In genomic region chr2:133568172-133568571, GRCh38 we compare ENCODE assay signal across 9 cellular contexts. TPM values are rescaled to one million over a fixed set of nuclear protein-coding genes. Genes with fewer than 3 reads are reported as not detected.
A peak's percentile ranks its signal among the peaks of the same experiment; 100 is the strongest.
DNase-seq lines count a peak whose midpoint lies in the region; ATAC-seq and TF ChIP-seq lines count a peak whose summit lies in the region.
"Had no signal": no experiment of that assay in that cellular context is flagged by ENCODE, and none has a peak within 500 bp of the region (broad histone marks: within the 10 kb centered on the region; RNA-seq: fewer than 3 reads in every experiment).

Gene NCKAP5 (minus strand): TSS chr2:133568463. CDS start chr2:133517526, 50,937 bp downstream.

- no peaks in the 10 kb centered on the region for H3K36me3 Mint-ChIP-seq in osteocyte (ENCODE audit: unreplicated experiment)
- no peaks in the 10 kb centered on the region for H3K36me3 Mint-ChIP-seq in activated CD4-positive, alpha-beta T cell treated with anti-CD3 and anti-CD28 coated beads, Interleukin-2, amount 10 ng/mL, durations not matched to agents 7 days and 5 days (ENCODE audit: low read depth)

- intact Hi-C loops in heart left ventricle (cut with DNase I) = loop anchor here in 9 of 10 donors (5.0 to 10.0 kb wide), 10 partner anchors 107 to 1023 kb away; no protein-coding TSS in a partner anchor

- peak within 1 kb of the TSS in 3 of 11 experiments; percentile 15 to 35 (median 29); a peak in 4 of 22 replicates for H3K9ac ChIP-seq in BLaER1 treated with 17β-estradiol and CSF1 and Interleukin-3, amounts not matched to agents 10 nM and 100 nM

- peak within 1 kb of the TSS; percentile 38 for H3K27ac Mint-ChIP-seq in osteocyte (ENCODE audit: unreplicated experiment)
- H3K27ac Mint-ChIP-seq in activated CD4-positive, alpha-beta T cell treated with anti-CD3 and anti-CD28 coated beads, Interleukin-2, amount 10 ng/mL, durations not matched to agents 7 days and 5 days = no peak within 1 kb of the TSS
- H3K27ac Mint-ChIP-seq: T-helper 1 cell treated with Interleukin-12 subunit alpha and Interleukin-12 subunit beta and Interleukin-4 antibody, amounts not matched to agents 30 μg/mL and 1 μg/mL, for 36 hours had no signal

- no peak for TF ChIP-seq POLR2A in heart left ventricle (IDR thresholded peaks at IDR 0.05)

- ATAC-seq in heart left ventricle = peak; percentile 28 to 38 (median 30)
- ATAC-seq in HG02798 (IDR thresholded peaks at IDR 0.05; ENCODE audit: poor library complexity, unreplicated experiment) = no peak

- no peak for TF ChIP-seq CTCF in VCaP (conservative IDR thresholded peaks at IDR 0.05)
- TF ChIP-seq CTCF in heart left ventricle (IDR thresholded peaks at IDR 0.05) = peak in 4 of 12 donors; percentile 11 to 24 (median 14)
- TF ChIP-seq CTCF in osteocyte (IDR thresholded peaks at IDR 0.05) = peak; percentile 17

- H3K27me3 Mint-ChIP-seq in osteocyte (ENCODE audit: unreplicated experiment) = peaks cover 8% of the 10 kb centered on the region
- peaks cover 24% of the 10 kb centered on the region for H3K27me3 Mint-ChIP-seq in activated CD4-positive, alpha-beta T cell treated with anti-CD3 and anti-CD28 coated beads, Interleukin-2, amount 10 ng/mL, durations not matched to agents 7 days and 5 days

- peak within 1 kb of the TSS; percentile 47 for H3K4me3 Mint-ChIP-seq in osteocyte (ENCODE audit: unreplicated experiment)
- no peak within 1 kb of the TSS for H3K4me3 Mint-ChIP-seq in activated CD4-positive, alpha-beta T cell treated with anti-CD3 and anti-CD28 coated beads, Interleukin-2, amount 10 ng/mL, durations not matched to agents 7 days and 5 days
- H3K4me3 Mint-ChIP-seq: T-helper 1 cell treated with Interleukin-12 subunit alpha and Interleukin-12 subunit beta and Interleukin-4 antibody, amounts not matched to agents 30 μg/mL and 1 μg/mL, for 36 hours had no signal

- H3K4me1 ChIP-seq in BLaER1 treated with 17β-estradiol and CSF1 and Interleukin-3, amounts not matched to agents 10 nM and 100 nM = peaks cover 22 to 85% (median 64%) of the 10 kb centered on the region in 10 experiments
- H3K4me1 ChIP-seq in heart left ventricle = peaks cover 0 to 25% (median 7%) of the 10 kb centered on the region in 12 donors

- H3K4me3 ChIP-seq in BLaER1 treated with 17β-estradiol and CSF1 and Interleukin-3, amounts not matched to agents 10 nM and 100 nM = peak within 1 kb of the TSS in 9 of 10 experiments; percentile 5 to 57 (median 35); a peak in 12 of 20 replicates
- peak within 1 kb of the TSS in 11 of 12 donors; percentile 1 to 58 (median 44) for H3K4me3 ChIP-seq in heart left ventricle

- H3K36me3 ChIP-seq in BLaER1 treated with 17β-estradiol and CSF1 and Interleukin-3, amounts not matched to agents 10 nM and 100 nM = no peaks in the 10 kb centered on the region
- no peaks in the 10 kb centered on the region for H3K36me3 ChIP-seq in heart left ventricle

- CTCF ChIA-PET in activated CD4-positive, alpha-beta T cell treated with anti-CD3 and anti-CD28 coated beads, Interleukin-2, amount 10 ng/mL, durations not matched to agents 7 days and 5 days (lab: Charles Lee) = no interaction called here

- WGBS in heart left ventricle, 4 donors = 1 to 2% (median 2%) methylated on average over 12 of the region's 12 CpGs

- no peaks in the 10 kb centered on the region for H4K20me1 ChIP-seq in BLaER1 treated with 17β-estradiol and CSF1 and Interleukin-3, amounts not matched to agents 10 nM and 100 nM

- H3K27me3 ChIP-seq in BLaER1 treated with 17β-estradiol and CSF1 and Interleukin-3, amounts not matched to agents 10 nM and 100 nM = peaks cover 53 to 69% (median 64%) of the 10 kb centered on the region in 11 experiments
- no peaks in the 10 kb centered on the region for H3K27me3 ChIP-seq in heart left ventricle

- peaks cover 15% of the 10 kb centered on the region for H3K4me1 Mint-ChIP-seq in osteocyte (ENCODE audit: unreplicated experiment)
- no peaks in the 10 kb centered on the region for H3K4me1 Mint-ChIP-seq in activated CD4-positive, alpha-beta T cell treated with anti-CD3 and anti-CD28 coated beads, Interleukin-2, amount 10 ng/mL, durations not matched to agents 7 days and 5 days

- no peak within 1 kb of the TSS for H3K27ac ChIP-seq in BLaER1 treated with 17β-estradiol and CSF1 and Interleukin-3, amounts not matched to agents 10 nM and 100 nM
- H3K27ac ChIP-seq in VCaP (peak within 1 kb of the TSS; percentile 68), heart left ventricle (peak within 1 kb of the TSS in 11 of 12 donors; percentile 36 to 73 (median 58))

- in situ Hi-C loops in G401 (cut with HindIII; ENCODE audit: low sequenced_read_pairs) = no loop called here

- peaks cover 0 to 18% (median 6%) of the 10 kb centered on the region in 11 experiments; a peak in 13 of 22 replicates for H3K9me3 ChIP-seq in BLaER1 treated with 17β-estradiol and CSF1 and Interleukin-3, amounts not matched to agents 10 nM and 100 nM (replicated peaks in 1 of 11)
- H3K9me3 ChIP-seq in heart left ventricle = no peaks in the 10 kb centered on the region

- DNase-seq in heart left ventricle (peak in 2 of 5 donors; percentile 10 to 36), osteocyte (ENCODE audit: extremely low spot score, unreplicated experiment) (no peak), G401 (ENCODE audit: low spot score) (no peak), NCI-H226 (no peak)
- no peak for DNase-seq in activated CD4-positive, alpha-beta T cell treated with anti-CD3 and anti-CD28 coated beads, Interleukin-2, amount 10 ng/mL, durations not matched to agents 7 days and 5 days

- POLR2A ChIA-PET in activated CD4-positive, alpha-beta T cell treated with anti-CD3 and anti-CD28 coated beads, Interleukin-2, amount 10 ng/mL, durations not matched to agents 7 days and 5 days (lab: Charles Lee) = no interaction called here

- peak within 1 kb of the TSS; percentile 62 to 86 (median 68) for H3K4me2 ChIP-seq in BLaER1 treated with 17β-estradiol and CSF1 and Interleukin-3, amounts not matched to agents 10 nM and 100 nM

- H3K9me3 Mint-ChIP-seq in osteocyte (ENCODE audit: unreplicated experiment) = no peaks in the 10 kb centered on the region
- no peaks in the 10 kb centered on the region for H3K9me3 Mint-ChIP-seq in activated CD4-positive, alpha-beta T cell treated with anti-CD3 and anti-CD28 coated beads, Interleukin-2, amount 10 ng/mL, durations not matched to agents 7 days and 5 days
- H3K9me3 Mint-ChIP-seq: T-helper 1 cell treated with Interleukin-12 subunit alpha and Interleukin-12 subunit beta and Interleukin-4 antibody, amounts not matched to agents 30 μg/mL and 1 μg/mL, for 36 hours had no signal

RNA-seq across cellular contexts. Expression of gene NCKAP5, which starts in this region (rescaled TPM):
- total RNA-seq in heart left ventricle (10 to 100 TPM in 1 of 9 donors, 1 to 10 TPM in 8; 1.8 to 10.5 (median 6.3) TPM), osteocyte (0.46 and 0.50 TPM in 2 replicates)
- 1 to 10 TPM in 1 of 2 donors, under 1 TPM in 1; 0.51 to 2.6 TPM for polyA plus RNA-seq in heart left ventricle
- total RNA-seq in activated CD4-positive, alpha-beta T cell treated with anti-CD3 and anti-CD28 coated beads, Interleukin-2, amount 10 ng/mL, durations not matched to agents 7 days and 5 days = not detected
- total RNA-seq in G401 (2014; rRNA removed; shearing (Covaris generic)) = not detected in 2 replicates

Comparison
In these comparisons a context has a peak if more than half of its experiments do, and no peak if none do; other contexts are left out.
1. H3K27ac ChIP-seq: peak in VCaP (single experiment) and heart left ventricle (11 of 12); none in BLaER1 treated with 17β-estradiol and CSF1 and Interleukin-3, amounts not matched to agents 10 nM and 100 nM (0 of 11).